In genomic region chrX:19991350-19991718, GRCh38 we compare ENCODE assay signal across 1 cellular context.
TF ChIP-seq lines count a peak whose summit lies in the region.

No MANE protein-coding gene starts in this region.

TF ChIP-seq in SK-N-SH, 30 proteins besides CTCF, POLR2A, EP300 and RAD21 (continued from another document):
- TF ChIP-seq PBX3 (IDR thresholded peaks at IDR 0.05) (no peak), FOXJ3 (CRISPR knock-in tag; IDR thresholded peaks at IDR 0.05) (no peak), MAX (IDR thresholded peaks at IDR 0.05; ENCODE audit: low read depth) (no peak), RFX5 (IDR thresholded peaks at IDR 0.05; ENCODE audit: low read length) (no peak), EZH2phosphoT487 (IDR thresholded peaks at IDR 0.05; ENCODE audit: borderline replicate concordance, low read depth) (no peak), IRF3 (IDR thresholded peaks at IDR 0.05; ENCODE audit: low read depth, low read length) (no peak), ELF1 (IDR thresholded peaks at IDR 0.05) (no peak)
TF ChIP-seq in SK-N-SH: peak in this region for 0.
